In genomic region chr1:12148160-12148957, GRCh38 we compare ENCODE assay signal across 10 cellular contexts. TPM values are rescaled to one million over a fixed set of nuclear protein-coding genes. Genes with fewer than 3 reads are reported as not detected.
A peak's percentile ranks its signal among the peaks of the same experiment; 100 is the strongest.
DNase-seq lines count a peak whose midpoint lies in the region; ATAC-seq and TF ChIP-seq lines count a peak whose summit lies in the region.
"Had no signal": no experiment of that assay in that cellular context is flagged by ENCODE, and none has a peak within 500 bp of the region (broad histone marks: within the 10 kb centered on the region; RNA-seq: fewer than 3 reads in every experiment).

No MANE protein-coding gene starts in this region.

- no peak for ATAC-seq in central memory CD8-positive, alpha-beta T cell (replicated peaks; ENCODE audit: extremely low read depth, poor library complexity, severe bottlenecking)
- no peak for ATAC-seq in natural killer cell treated with Interleukin-12 subunit alpha and Interleukin-12 subunit beta and Interleukin-15 and Interleukin-18, amount 100 ng/mL, for 72 hours

- H3K4me3 Mint-ChIP-seq in central memory CD8-positive, alpha-beta T cell = peak overlapping the region; percentile 56
- peak overlapping the region; percentile 75 for H3K4me3 Mint-ChIP-seq in natural killer cell treated with Interleukin-12 subunit alpha and Interleukin-12 subunit beta and Interleukin-15 and Interleukin-18, amount 100 ng/mL, for 72 hours
- H3K4me3 Mint-ChIP-seq in chondrocyte (ENCODE audit: unreplicated experiment) = no peak overlapping the region

- peaks cover 3% of the 10 kb centered on the region for H3K36me3 Mint-ChIP-seq in central memory CD8-positive, alpha-beta T cell (ENCODE audit: insufficient read depth)
- H3K36me3 Mint-ChIP-seq in natural killer cell treated with Interleukin-12 subunit alpha and Interleukin-12 subunit beta and Interleukin-15 and Interleukin-18, amount 100 ng/mL, for 72 hours = peaks cover 9% of the 10 kb centered on the region
- H3K36me3 Mint-ChIP-seq in chondrocyte (ENCODE audit: low read depth) = peaks cover 1% of the 10 kb centered on the region

- H3K27ac Mint-ChIP-seq in central memory CD8-positive, alpha-beta T cell (ENCODE audit: low read depth) = peak overlapping the region; percentile 90
- peak overlapping the region; percentile 99 to 100 for H3K27ac Mint-ChIP-seq in natural killer cell treated with Interleukin-12 subunit alpha and Interleukin-12 subunit beta and Interleukin-15 and Interleukin-18, amount 100 ng/mL, for 72 hours
- no peak overlapping the region for H3K27ac Mint-ChIP-seq in chondrocyte (ENCODE audit: unreplicated experiment)

- TF ChIP-seq CTCF in NB4 (IDR thresholded peaks at IDR 0.05; ENCODE audit: low read depth, low read length) (no peak), chondrocyte (IDR thresholded peaks at IDR 0.05) (no peak)

- H3K9me3 Mint-ChIP-seq in central memory CD8-positive, alpha-beta T cell = no peaks in the 10 kb centered on the region
- peaks cover 6% of the 10 kb centered on the region for H3K9me3 Mint-ChIP-seq in natural killer cell treated with Interleukin-12 subunit alpha and Interleukin-12 subunit beta and Interleukin-15 and Interleukin-18, amount 100 ng/mL, for 72 hours
- H3K9me3 Mint-ChIP-seq in chondrocyte (ENCODE audit: low read depth) = peaks cover 3% of the 10 kb centered on the region

- peak; percentile 29 for DNase-seq in Daoy (ENCODE audit: low read depth)
- DNase-seq in NB4 (ENCODE audit: low read depth) = peak; percentile 47
- DNase-seq in central memory CD8-positive, alpha-beta T cell (ENCODE audit: low spot score in 2 of 2) = no peak
- DNase-seq in natural killer cell treated with Interleukin-12 subunit alpha and Interleukin-12 subunit beta and Interleukin-15 and Interleukin-18, amount 100 ng/mL, for 72 hours (ENCODE audit: low spot score) = no peak
- no peak for DNase-seq in chondrocyte (ENCODE audit: low spot score)
- DNase-seq in middle frontal gyrus (ENCODE audit: extremely low spot score, low spot score) = no peak
- DNase-seq in NCI-H510A (lab: John Stamatoyannopoulos, UW) = no peak
- DNase-seq in NCI-H2171 treated with DMSO at 0.1 percent for 48 hours (lab: John Stamatoyannopoulos, UW) = no peak
- DNase-seq: foreskin melanocyte, NCI-H1694 treated with DMSO at 0.1 percent for 48 hours had no signal

- no peak overlapping the region for H3K4me3 ChIP-seq in NB4 (ENCODE audit: low read depth, low read length)

- H3K4me1 Mint-ChIP-seq in central memory CD8-positive, alpha-beta T cell = peaks cover 70% of the 10 kb centered on the region
- H3K4me1 Mint-ChIP-seq in natural killer cell treated with Interleukin-12 subunit alpha and Interleukin-12 subunit beta and Interleukin-15 and Interleukin-18, amount 100 ng/mL, for 72 hours (ENCODE audit: low read depth in 2 of 2) = peaks cover 74 to 78% of the 10 kb centered on the region in 2 donors
- peaks cover 14% of the 10 kb centered on the region for H3K4me1 Mint-ChIP-seq in chondrocyte (ENCODE audit: low read depth)

- TF ChIP-seq POLR2A in NB4 (IDR thresholded peaks at IDR 0.05; ENCODE audit: extremely low read depth, insufficient read length) = no peak

- no peaks in the 10 kb centered on the region for H3K27me3 Mint-ChIP-seq in central memory CD8-positive, alpha-beta T cell
- no peaks in the 10 kb centered on the region for H3K27me3 Mint-ChIP-seq in natural killer cell treated with Interleukin-12 subunit alpha and Interleukin-12 subunit beta and Interleukin-15 and Interleukin-18, amount 100 ng/mL, for 72 hours
- H3K27me3 Mint-ChIP-seq in chondrocyte (ENCODE audit: low read depth) = peaks cover 12% of the 10 kb centered on the region

RNA-seq across cellular contexts. Expression of gene TNFRSF1B, which starts 18.4 kb away (rescaled TPM):
- 3.1 and 3.7 TPM in 2 replicates for total RNA-seq in Daoy (2014; rRNA removed; shearing (Covaris generic))
- 100 to 1,000 TPM; 452 to 479 TPM for total RNA-seq in natural killer cell treated with Interleukin-12 subunit alpha and Interleukin-12 subunit beta and Interleukin-15 and Interleukin-18, amount 100 ng/mL, for 72 hours
- 0.22 TPM in 1 of 3 replicates, not detected in the others for total RNA-seq in chondrocyte

Comparison
In these comparisons a context has a peak if more than half of its experiments do, and no peak if none do; other contexts are left out.
1. DNase-seq: peak in Daoy (single experiment) and NB4 (single experiment); none in central memory CD8-positive, alpha-beta T cell (0 of 2), natural killer cell treated with Interleukin-12 subunit alpha and Interleukin-12 subunit beta and Interleukin-15 and Interleukin-18, amount 100 ng/mL, for 72 hours (single experiment), chondrocyte (single experiment), middle frontal gyrus (single experiment), NCI-H510A (single experiment) and NCI-H2171 treated with DMSO at 0.1 percent for 48 hours (single experiment).
2. RNA of gene TNFRSF1B, which starts 18.4 kb away (total RNA-seq): 452 to 479 TPM in natural killer cell treated with Interleukin-12 subunit alpha and Interleukin-12 subunit beta and Interleukin-15 and Interleukin-18, amount 100 ng/mL, for 72 hours; 3.1 to 3.7 TPM in Daoy and 0.22 TPM in chondrocyte; every median in the first group is over 10 times any median in the second.